ENCODE assay signal across 29 cellular contexts in genomic region chr6:55898342-55898741, GRCh38. TPM values are rescaled to one million over a fixed set of nuclear protein-coding genes. Genes with fewer than 3 reads are reported as not detected.
DNase-seq lines count a peak whose midpoint lies in the region; FAIRE-seq and TF ChIP-seq lines count a peak whose summit lies in the region.
"Had no signal": no experiment of that assay in that cellular context is flagged by ENCODE, and none has a peak within 500 bp of the region (broad histone marks: within the 10 kb centered on the region; RNA-seq: fewer than 3 reads in every experiment).

No MANE protein-coding gene starts in this region.

- WGBS in mesenchymal stem cell = 18% methylated on average over 3 of the region's 3 CpGs

- no peak overlapping the region for H3K23ac ChIP-seq in mesenchymal stem cell (ENCODE audit: low read length in 2 of 2)

- H3K4me2 ChIP-seq in mesenchymal stem cell (ENCODE audit: low read length, poor library complexity, severe bottlenecking) = no peak overlapping the region

- FAIRE-seq in HTR-8/SVneo (lab: Jason Lieb, UNC) = no peak
- FAIRE-seq: frontal cortex, GM12891 had no signal

- no peak overlapping the region for H2BK15ac ChIP-seq in mesenchymal stem cell (ENCODE audit: low read depth, poor library complexity, severe bottlenecking)

- H4K91ac ChIP-seq in mesenchymal stem cell (ENCODE audit: low read length) = no peak overlapping the region

- no peak overlapping the region for H4K8ac ChIP-seq in mesenchymal stem cell (ENCODE audit: low read length)

- DNase-seq in BJ (ENCODE audit: low read depth) = peak; percentile 11
- peak; percentile 49 for DNase-seq in M059J (ENCODE audit: low read depth)
- peak; percentile 19 to 73 for DNase-seq in cardiac fibroblast (ENCODE audit: low read depth in 2 of 2)
- DNase-seq in mesenchymal stem cell = peak; percentile 12
- no peak for DNase-seq in activated effector memory CD4-positive, alpha-beta T cell treated with Interleukin-2 at 50 U/mL for 16 hours
- DNase-seq in NCI-H1417 treated with DMSO at 0.1 percent for 48 hours (lab: John Stamatoyannopoulos, UW) = no peak
- DNase-seq in HTR-8/SVneo (ENCODE audit: insufficient read length, low spot score) = no peak
- DNase-seq in NCI-H187 treated with DMSO at 0.1 percent for 48 hours (lab: John Stamatoyannopoulos, UW) = no peak
- DNase-seq: activated CD4-positive, alpha-beta T cell treated with anti-CD3 and anti-CD28 coated beads for 1 hour; activated naive CD4-positive, alpha-beta T cell; activated T-cell treated with anti-CD3 and anti-CD28 coated beads, Interleukin-2, amount 50 U/mL, for 1 hour; AML-193; CD8-positive, alpha-beta memory T cell; central memory CD4-positive, alpha-beta T cell; dorsolateral prefrontal cortex; hypothalamus; islet precursor cell; lower lobe of right lung; MG63; NCI-H1436; SHP77 treated with DMSO at 0.1 percent for 48 hours; stimulated activated CD4-positive, alpha-beta T cell treated with anti-CD3 and anti-CD28 coated beads, Interleukin-2, amount 100 ng/mL, for 48 hours; stimulated activated naive CD4-positive, alpha-beta T cell; T-cell had no signal

- no peak overlapping the region for H3K14ac ChIP-seq in mesenchymal stem cell (ENCODE audit: low read length in 2 of 2)

- no peaks in the 10 kb centered on the region for H3K9me3 ChIP-seq in mesenchymal stem cell (ENCODE audit: control insufficient read depth, low read length)
- H3K9me3 ChIP-seq: lower lobe of right lung, MG63, thoracic aorta had no signal

- H2AK5ac ChIP-seq in mesenchymal stem cell (ENCODE audit: low read length, severe bottlenecking) = no peak overlapping the region

- CTCF ChIA-PET in BJ (lab: Yijun Ruan, JAX) = no interaction called here

- H3K9ac ChIP-seq in mesenchymal stem cell (ENCODE audit: low read length) = no peak overlapping the region

- H3K4ac ChIP-seq in mesenchymal stem cell (ENCODE audit: low read depth in 1 of 2, low read length in 2 of 2) = no peak overlapping the region

- H2BK5ac ChIP-seq in mesenchymal stem cell (ENCODE audit: low read depth, low read length, poor library complexity, severe bottlenecking) = peak overlapping the region; percentile 73

- H3K27ac ChIP-seq in mesenchymal stem cell (ENCODE audit: low read length, poor library complexity, severe bottlenecking) = peak overlapping the region; percentile 81
- H3K27ac ChIP-seq: dorsolateral prefrontal cortex, lower lobe of right lung, skin epidermis, thoracic aorta had no signal

- H2AFZ ChIP-seq in mesenchymal stem cell (ENCODE audit: low read depth, low read length) = no peak overlapping the region

- no peak overlapping the region for H3K18ac ChIP-seq in mesenchymal stem cell (ENCODE audit: low read depth in 1 of 2, low read length in 2 of 2)

- H3K27me3 ChIP-seq in BJ (ENCODE audit: control insufficient read depth, insufficient read depth, low read length) (no peaks in the 10 kb centered on the region), mesenchymal stem cell (ENCODE audit: control insufficient read depth in 1 of 2, insufficient read depth in 1 of 2, low read length in 2 of 2) (no peaks in the 10 kb centered on the region)
- H3K27me3 ChIP-seq: MG63 had no signal

- no peaks in the 10 kb centered on the region for H3K79me1 ChIP-seq in mesenchymal stem cell (replicated peaks; ENCODE audit: low read length, poor library complexity, severe bottlenecking)

- no peak overlapping the region for H2BK12ac ChIP-seq in mesenchymal stem cell (ENCODE audit: low read length in 2 of 2)

- H3K36me3 ChIP-seq in BJ (ENCODE audit: control insufficient read depth, insufficient read depth, low read length) (no peaks in the 10 kb centered on the region), mesenchymal stem cell (ENCODE audit: control insufficient read depth in 1 of 2, insufficient read depth in 2 of 2, low read depth in 1 of 2, low read length in 2 of 2) (no peaks in the 10 kb centered on the region)
- H3K36me3 ChIP-seq: lower lobe of right lung, MG63, thoracic aorta had no signal

- peaks cover 4% of the 10 kb centered on the region for H3K4me1 ChIP-seq in mesenchymal stem cell (ENCODE audit: control insufficient read depth, insufficient read depth, low read depth, low read length)
- H3K4me1 ChIP-seq: lower lobe of right lung had no signal

- TF ChIP-seq CTCF in BJ (IDR thresholded peaks at IDR 0.05; ENCODE audit: insufficient read depth, low read depth, low read length) (no peak), cardiac fibroblast (IDR thresholded peaks at IDR 0.05; ENCODE audit: low read depth, low read length) (no peak)

- POLR2A ChIA-PET in BJ (lab: Charles Lee) = no interaction called here

- H3K4me3 ChIP-seq in BJ (ENCODE audit: low read depth, low read length) (no peak overlapping the region), cardiac fibroblast (replicated peaks in 1 of 2; ENCODE audit: low read depth in 2 of 2, low read length in 2 of 2) (no peak overlapping the region), mesenchymal stem cell (ENCODE audit: insufficient read depth in 1 of 2, low read depth in 1 of 2, low read length in 2 of 2) (no peak overlapping the region)
- H3K4me3 ChIP-seq: dorsolateral prefrontal cortex, lower lobe of right lung, MG63, skin epidermis, thoracic aorta had no signal

- no peak overlapping the region for H2BK120ac ChIP-seq in mesenchymal stem cell (ENCODE audit: low read depth, low read length)

RNA-seq across cellular contexts. Expression of gene BMP5, which starts 23.0 kb away (rescaled TPM):
- not detected in 2 replicates for polyA plus RNA-seq in BJ (2011; rRNA removed)
- not detected in 2 replicates for polyA minus RNA-seq in BJ (2011; rRNA and poly(A)+ RNA removed)
- not detected in 2 replicates for total RNA-seq in M059J (2014; rRNA removed; shearing (Covaris generic))
- 8.7 TPM for polyA plus RNA-seq in mesenchymal stem cell (2013, experiment 1 of 2)
- 9.5 TPM for polyA plus RNA-seq in mesenchymal stem cell (2013, experiment 2 of 2)
- total RNA-seq: CD8-positive, alpha-beta memory T cell; T-cell; thoracic aorta had no signal
- polyA plus RNA-seq: CD8-positive, alpha-beta memory T cell; IgD-negative memory B cell had no signal

Comparison
In these comparisons a context has a peak if more than half of its experiments do, and no peak if none do; other contexts are left out.
1. DNase-seq: peak in BJ (single experiment), M059J (single experiment), cardiac fibroblast (2 of 2) and mesenchymal stem cell (single experiment); none in activated effector memory CD4-positive, alpha-beta T cell treated with Interleukin-2 at 50 U/mL for 16 hours (single experiment), NCI-H1417 treated with DMSO at 0.1 percent for 48 hours (single experiment), HTR-8/SVneo (single experiment) and NCI-H187 treated with DMSO at 0.1 percent for 48 hours (single experiment).